In genomic region chr2:233022561-233022960, GRCh38 we compare ENCODE assay signal across 30 cellular contexts. TPM values are rescaled to one million over a fixed set of nuclear protein-coding genes. Genes with fewer than 3 reads are reported as not detected.
"Had no signal": no experiment of that assay in that cellular context is flagged by ENCODE, and none has a peak within 500 bp of the region (broad histone marks: within the 10 kb centered on the region; RNA-seq: fewer than 3 reads in every experiment).

No MANE protein-coding gene starts in this region.

- ATAC-seq: gastrocnemius medialis; left cardiac atrium; lower lobe of right lung; natural killer cell treated with Interleukin-12 subunit alpha and Interleukin-12 subunit beta and Interleukin-15 and Interleukin-18, amount 100 ng/mL, for 72 hours; pancreas; right lobe of liver had no signal

- H3K36me3 ChIP-seq: gastrocnemius medialis, left ventricle myocardium inferior, lower lobe of right lung, neural progenitor cell, pancreas, prostate gland, right lobe of liver, stomach, thoracic aorta, transverse colon had no signal

- H3K9ac ChIP-seq: neural progenitor cell had no signal

- H3K27ac ChIP-seq: coronary artery, gastrocnemius medialis, left ventricle myocardium inferior, lower lobe of right lung, neural progenitor cell, pancreas, prostate gland, right lobe of liver, stomach, thoracic aorta, transverse colon had no signal

- DNase-seq: effector CD4-positive, alpha-beta T cell; endodermal cell; gastrocnemius medialis; immature natural killer cell; kidney; left cardiac atrium; left ventricle myocardium inferior; lower lobe of right lung; mesenchymal stem cell; midbrain; occipital lobe; pancreas; retina; right lobe of liver; stimulated activated CD4-positive, alpha-beta T cell treated with anti-CD3 and anti-CD28 coated beads, Interleukin-2, amount 100 ng/mL, for 24 hours; stimulated activated CD4-positive, alpha-beta T cell treated with anti-CD3 and anti-CD28 coated beads, Interleukin-4, amount 100 ng/mL, for 4 hours; stimulated activated naive CD4-positive, alpha-beta T cell; stomach; transverse colon had no signal

- H3K9me3 ChIP-seq: gastrocnemius medialis, pancreas, prostate gland, right lobe of liver, thoracic aorta, transverse colon had no signal

- H3K4me1 ChIP-seq: gastrocnemius medialis, left ventricle myocardium inferior, lower lobe of right lung, neural progenitor cell, pancreas, prostate gland, right lobe of liver had no signal

- H3K4me3 ChIP-seq: coronary artery, gastrocnemius medialis, left ventricle myocardium inferior, lower lobe of right lung, neural progenitor cell, pancreas, prostate gland, right lobe of liver, stomach, thoracic aorta, transverse colon had no signal

- H3K4me2 ChIP-seq: neural progenitor cell had no signal

- H3K27me3 ChIP-seq: gastrocnemius medialis, neural progenitor cell, pancreas, right lobe of liver, stomach, transverse colon had no signal

- H2AFZ ChIP-seq: neural progenitor cell had no signal

RNA-seq across cellular contexts. Expression of gene NGEF, which starts 9.5 kb away (rescaled TPM):
- total RNA-seq: natural killer cell treated with Interleukin-12 subunit alpha and Interleukin-12 subunit beta and Interleukin-15 and Interleukin-18, amount 100 ng/mL, for 72 hours had no signal
- polyA plus RNA-seq: immature natural killer cell had no signal

RNA-seq across cellular contexts. Expression of gene NEU2, which starts 9.9 kb away (rescaled TPM):
- total RNA-seq: chondrocyte; dermis microvascular lymphatic vessel endothelial cell; endodermal cell; endothelial cell of umbilical vein; fibroblast of villous mesenchyme; gastrocnemius medialis; kidney; left cardiac atrium; left ventricle myocardium inferior; lower lobe of right lung; natural killer cell treated with Interleukin-12 subunit alpha and Interleukin-12 subunit beta and Interleukin-15 and Interleukin-18, amount 100 ng/mL, for 72 hours; occipital lobe; pancreas; prostate gland; right lobe of liver; stomach; thoracic aorta; urinary bladder had no signal
- polyA plus RNA-seq: endothelial cell of umbilical vein, esophagus, immature natural killer cell, pancreas, stomach, urinary bladder had no signal
